ENCODE assay signal across 1 cellular context in genomic region chr1:152013664-152014237, GRCh38.
A peak's percentile ranks its signal among the peaks of the same experiment; 100 is the strongest.
TF ChIP-seq lines count a peak whose summit lies in the region.

No MANE protein-coding gene starts in this region.

TF ChIP-seq in SK-N-SH, 30 proteins besides CTCF, POLR2A, EP300 and RAD21 (continued from another document):
- peak; percentile 36 for TF ChIP-seq SMC3 (IDR thresholded peaks at IDR 0.05; ENCODE audit: low read depth, low read length)
